ENCODE assay signal across 29 cellular contexts in the genomic region with DNA sequence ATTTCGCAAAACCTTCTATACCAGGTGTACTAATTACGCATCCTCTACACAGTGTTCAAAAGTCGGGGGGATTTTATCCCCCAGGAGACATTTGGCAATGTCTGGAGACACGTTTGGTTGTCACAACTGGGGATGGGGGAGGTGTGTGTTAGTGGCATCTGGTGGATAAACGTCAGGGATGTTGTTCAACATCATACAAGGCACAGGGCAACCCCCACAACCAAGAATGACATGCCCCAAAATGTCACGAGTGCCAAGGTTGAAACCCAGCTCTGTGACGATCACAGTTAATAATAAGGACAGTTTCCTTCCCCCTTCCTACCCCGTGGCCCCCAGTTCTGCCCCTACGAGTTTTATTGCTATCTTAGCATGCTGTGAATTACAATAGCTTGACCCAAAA. TPM values are rescaled to one million over a fixed set of nuclear protein-coding genes. Genes with fewer than 3 reads are reported as not detected.
DNase-seq lines count a peak whose midpoint lies in the region; ATAC-seq and TF ChIP-seq lines count a peak whose summit lies in the region.
"Had no signal": no experiment of that assay in that cellular context is flagged by ENCODE, and none has a peak within 500 bp of the region (broad histone marks: within the 10 kb centered on the region; RNA-seq: fewer than 3 reads in every experiment).

No MANE protein-coding gene starts in this region.

- H3F3A ChIP-seq in MM.1S (ENCODE audit: insufficient read depth, low read length): peaks cover 25% of the 10 kb centered on the region

- CTCF ChIA-PET in OCI-LY7 (lab: Charles Lee; ENCODE audit: unreplicated experiment): interaction anchor here (0.6 to 3.2 kb wide), 4 partner anchors 11 to 441 kb away, joined by 3 to 10 read pairs (median 4); no protein-coding TSS in a partner anchor

- ATAC-seq in mucosa of descending colon: peak; percentile 39
- ATAC-seq: activated CD4-positive, CD25-positive, alpha-beta regulatory T cell treated with anti-CD3 and anti-CD28 coated beads, Interleukin-2, amount 50 U/mL, for 24 hours; HepG2; Panc1; stimulated activated naive CD8-positive, alpha-beta T cell treated with anti-CD3 and anti-CD28 coated beads, Interleukin-15, amount 100 ng/mL, for 72 hours had no signal

- TF ChIP-seq POLR2A in prostate gland (IDR thresholded peaks at IDR 0.05): no peak

- no peaks in the 10 kb centered on the region for H3K9me3 ChIP-seq in MM.1S (replicated peaks; ENCODE audit: insufficient read depth, low read length)
- no peaks in the 10 kb centered on the region for H3K9me3 ChIP-seq in OCI-LY7 (ENCODE audit: low read length)
- no peaks in the 10 kb centered on the region for H3K9me3 ChIP-seq in mucosa of descending colon
- no peaks in the 10 kb centered on the region for H3K9me3 ChIP-seq in prostate gland
- no peaks in the 10 kb centered on the region for H3K9me3 ChIP-seq in colonic mucosa
- H3K9me3 ChIP-seq: breast epithelium, SJCRH30 had no signal

- POLR2A ChIA-PET in OCI-LY7 (lab: Charles Lee): interaction anchor here (0.9 to 6.4 kb wide), 11 partner anchors 10 to 951 kb away, joined by 3 to 134 read pairs (median 13); partner anchors contain the start of gene SMIM20

- no peaks in the 10 kb centered on the region for H3K36me3 ChIP-seq in MM.1S (replicated peaks; ENCODE audit: insufficient read depth, low read length)
- no peaks in the 10 kb centered on the region; the same call in 1 of the 2 replicates for H3K36me3 ChIP-seq in OCI-LY7 (ENCODE audit: insufficient read depth, low read length)
- H3K36me3 ChIP-seq in mucosa of descending colon (ENCODE audit: low read depth): no peaks in the 10 kb centered on the region
- H3K36me3 ChIP-seq in prostate gland: no peaks in the 10 kb centered on the region
- no peaks in the 10 kb centered on the region for H3K36me3 ChIP-seq in colonic mucosa
- H3K36me3 ChIP-seq: breast epithelium, SJCRH30 had no signal

- peaks cover 33% of the 10 kb centered on the region for H3K4me1 Mint-ChIP-seq in CD14-positive monocyte
- H3K4me1 Mint-ChIP-seq: stimulated activated naive CD8-positive, alpha-beta T cell treated with anti-CD3 and anti-CD28 coated beads, Interleukin-15, amount 100 ng/mL, for 72 hours had no signal

- H3K27me3 Mint-ChIP-seq in CD14-positive monocyte (ENCODE audit: low read depth in 3 of 3): no peaks in the 10 kb centered on the region

- no TSS peak for BruUV-seq in OCI-LY7 (replicated peaks; lab: Mats Ljungman, UMichigan)

- H3K27ac ChIP-seq in MM.1S (ENCODE audit: low read length) (peak overlapping the region; percentile 22; the same call in 1 of the 2 replicates), OCI-LY7 (ENCODE audit: low read depth, low read length, poor library complexity, severe bottlenecking) (peak overlapping the region; percentile 99), prostate gland (no peak overlapping the region), colonic mucosa (no peak overlapping the region)
- H3K27ac ChIP-seq: breast epithelium, epithelial cell of prostate, SJCRH30 had no signal

- intact Hi-C loops in CD14-positive monocyte (cut with micrococcal nuclease) (no loop called here), OCI-LY7 (cut with micrococcal nuclease; ENCODE audit: unreplicated experiment) (no loop called here), mucosa of descending colon (cut with DNase I, micrococcal nuclease) (no loop called here), prostate gland (cut with DNase I) (no loop called here), colonic mucosa (cut with DNase I) (no loop called here), posterior vena cava (cut with DNase I) (no loop called here)

- TF ChIP-seq CTCF in CD14-positive monocyte (IDR thresholded peaks at IDR 0.05) (no peak), MM.1S (IDR thresholded peaks at IDR 0.05; ENCODE audit: low read length) (no peak), OCI-LY7 (conservative IDR thresholded peaks at IDR 0.05; ENCODE audit: low read length) (no peak), mucosa of descending colon (IDR thresholded peaks at IDR 0.05) (no peak), prostate gland (IDR thresholded peaks at IDR 0.05) (no peak), colonic mucosa (IDR thresholded peaks at IDR 0.05) (no peak)

- peaks cover 4 to 5% of the 10 kb centered on the region in 2 donors for H3K36me3 Mint-ChIP-seq in CD14-positive monocyte

- peak overlapping the region; percentile 45 for H3K4me2 ChIP-seq in MM.1S (ENCODE audit: low read depth, low read length)
- peak overlapping the region; percentile 65 for H3K4me2 ChIP-seq in OCI-LY7 (ENCODE audit: low read length)

- H3K9ac ChIP-seq in MM.1S (ENCODE audit: low read length): no peak overlapping the region; the same call in 1 of the 2 replicates
- H3K9ac ChIP-seq in colonic mucosa (ENCODE audit: low read depth in 2 of 2, low read length in 2 of 2): no peak overlapping the region

- peak overlapping the region in 2 of 7 donors; percentile 9 to 43 for H3K27ac Mint-ChIP-seq in CD14-positive monocyte
- H3K27ac Mint-ChIP-seq: activated T-helper 1 cell treated with anti-CD3 and anti-CD28 coated beads, Interleukin-12 subunit alpha, Interleukin-12 subunit beta, Interleukin-2, Interleukin-4 antibody, amounts not matched to agents 30 ng/mL and 10 ng/mL and 1 ng/mL, durations not matched to agents 14 hours and 24 hours and 36 hours; nephron; stimulated activated naive CD8-positive, alpha-beta T cell treated with anti-CD3 and anti-CD28 coated beads, Interleukin-15, amount 100 ng/mL, for 72 hours had no signal

- no peak overlapping the region for H3K4me3 Mint-ChIP-seq in CD14-positive monocyte
- H3K4me3 Mint-ChIP-seq: activated T-helper 1 cell treated with anti-CD3 and anti-CD28 coated beads, Interleukin-12 subunit alpha, Interleukin-12 subunit beta, Interleukin-2, Interleukin-4 antibody, amounts not matched to agents 30 ng/mL and 10 ng/mL and 1 ng/mL, durations not matched to agents 14 hours and 24 hours and 36 hours; nephron; stimulated activated naive CD8-positive, alpha-beta T cell treated with anti-CD3 and anti-CD28 coated beads, Interleukin-15, amount 100 ng/mL, for 72 hours had no signal

- H2AFZ ChIP-seq in MM.1S (ENCODE audit: low read length): peak overlapping the region; percentile 17; the same call in 1 of the 2 replicates
- H2AFZ ChIP-seq in OCI-LY7 (ENCODE audit: low read length): peak overlapping the region; percentile 52; the same call in 1 of the 2 replicates

- H3K4me1 ChIP-seq in MM.1S (ENCODE audit: low read length) (peaks cover 45% of the 10 kb centered on the region), OCI-LY7 (ENCODE audit: insufficient read depth, low read length, poor library complexity, severe bottlenecking) (peaks cover 93% of the 10 kb centered on the region), mucosa of descending colon (ENCODE audit: low read depth) (no peaks in the 10 kb centered on the region), prostate gland (replicated peaks) (no peaks in the 10 kb centered on the region), colonic mucosa (no peaks in the 10 kb centered on the region)
- H3K4me1 ChIP-seq: breast epithelium, SJCRH30 had no signal

- H4K20me1 ChIP-seq in MM.1S (ENCODE audit: insufficient read depth, low read length) (no peaks in the 10 kb centered on the region), OCI-LY7 (ENCODE audit: insufficient read depth, low read length) (no peaks in the 10 kb centered on the region)

- H3K4me3 ChIP-seq in MM.1S (ENCODE audit: low read length): no peak overlapping the region
- H3K4me3 ChIP-seq in OCI-LY7 (ENCODE audit: low read depth, low read length, poor library complexity, severe bottlenecking): peak overlapping the region; percentile 16
- H3K4me3 ChIP-seq in mucosa of descending colon: no peak overlapping the region
- H3K4me3 ChIP-seq in prostate gland: no peak overlapping the region
- H3K4me3 ChIP-seq in colonic mucosa: no peak overlapping the region
- H3K4me3 ChIP-seq: breast epithelium, SJCRH30 had no signal

- H3K27me3 ChIP-seq in MM.1S (replicated peaks; ENCODE audit: insufficient read depth, low read length) (no peaks in the 10 kb centered on the region), prostate gland (replicated peaks; ENCODE audit: insufficient read depth) (peaks cover 3% of the 10 kb centered on the region), colonic mucosa (no peaks in the 10 kb centered on the region)
- H3K27me3 ChIP-seq: breast epithelium, SJCRH30 had no signal

- DNase-seq in CD14-positive monocyte (ENCODE audit: low spot score) (peak; percentile 65), MM.1S (no peak), OCI-LY7 (ENCODE audit: low spot score) (peak; percentile 73), mucosa of descending colon (no peak), prostate gland (ENCODE audit: low spot score) (no peak), hypothalamus (lab: John Stamatoyannopoulos, UW) (no peak), colonic mucosa (no peak), posterior vena cava (ENCODE audit: low spot score) (no peak)
- DNase-seq: ACHN; activated CD4-positive, alpha-beta T cell treated with anti-CD3 and anti-CD28 coated beads, Interleukin-2, amount 50 U/mL, for 48 hours; activated naive CD4-positive, alpha-beta T cell treated with anti-CD3 and anti-CD28 coated beads, Interleukin-2, amount 50 U/mL, for 16 hours; amygdala; COR-L47; effector CD4-positive, alpha-beta T cell; GF-D8; glutamatergic neuron; GOT3; NCI-H2081 treated with DMSO at 0.1 percent for 48 hours; NCI-H345; SJCRH30; stimulated activated naive CD8-positive, alpha-beta T cell treated with anti-CD3 and anti-CD28 coated beads, Interleukin-15, amount 100 ng/mL, for 72 hours; T-helper 1 cell had no signal

- H3K9me2 ChIP-seq in MM.1S (replicated peaks; ENCODE audit: insufficient read depth, low read length): no peaks in the 10 kb centered on the region
- no peaks in the 10 kb centered on the region for H3K9me2 ChIP-seq in OCI-LY7 (ENCODE audit: insufficient read depth, low read length)

- H3K9me3 Mint-ChIP-seq in CD14-positive monocyte: peaks cover 0 to 3% (median 0%) of the 10 kb centered on the region in 7 donors
- H3K9me3 Mint-ChIP-seq: activated T-helper 1 cell treated with anti-CD3 and anti-CD28 coated beads, Interleukin-12 subunit alpha, Interleukin-12 subunit beta, Interleukin-2, Interleukin-4 antibody, amounts not matched to agents 30 ng/mL and 10 ng/mL and 1 ng/mL, durations not matched to agents 14 hours and 24 hours and 36 hours; nephron had no signal

- H3K79me2 ChIP-seq in MM.1S (ENCODE audit: low read length): no peaks in the 10 kb centered on the region
- H3K79me2 ChIP-seq in OCI-LY7 (ENCODE audit: insufficient read depth, low read depth, low read length): peaks cover 7% of the 10 kb centered on the region; the same call in 1 of the 2 replicates

- WGBS in prostate gland: 52% methylated on average over 9 of the region's 9 CpGs

RNA-seq across cellular contexts. Expression of gene SEL1L3, which starts 15.9 kb away (rescaled TPM):
- polyA plus RNA-seq in CD14-positive monocyte: 1 to 10 TPM in 1 of 2 donors, under 1 TPM in 1; 0.61 to 1.7 TPM
- 173 and 180 TPM in 2 replicates for total RNA-seq in OCI-LY7 (2014; rRNA removed; shearing (Covaris generic))
- total RNA-seq in OCI-LY7 (2022) (301 and 313 TPM in 2 replicates), mucosa of descending colon (100 to 1,000 TPM in 1 of 3 donors, 10 to 100 TPM in 2; 51.7 to 104 (median 98.3) TPM), prostate gland (10 to 100 TPM; 22.2 to 26.1 TPM), colonic mucosa (10 to 100 TPM; 88.4 to 96.2 TPM), posterior vena cava (1 to 10 TPM; 9.5 to 9.7 TPM)

RNA-seq across cellular contexts. Expression of gene SMIM20, which starts 35.3 kb away (rescaled TPM):
- polyA plus RNA-seq in CD14-positive monocyte: 10 to 100 TPM; 33.7 to 38.1 TPM
- total RNA-seq in OCI-LY7 (2014; rRNA removed; shearing (Covaris generic)): 33.4 and 44.0 TPM in 2 replicates
- total RNA-seq in OCI-LY7 (2022) (51.2 and 53.8 TPM in 2 replicates), mucosa of descending colon (10 to 100 TPM; 28.1 to 36.0 (median 28.7) TPM), prostate gland (10 to 100 TPM; 34.7 to 35.7 TPM), colonic mucosa (10 to 100 TPM; 36.5 to 37.4 TPM), posterior vena cava (10 to 100 TPM; 19.5 to 22.8 TPM)

Comparison
In these comparisons a context has a peak if more than half of its experiments do, and no peak if none do; other contexts are left out.
1. DNase-seq: peak in CD14-positive monocyte (single experiment) and OCI-LY7 (single experiment); none in MM.1S (single experiment), mucosa of descending colon (0 of 3), prostate gland (single experiment), hypothalamus (0 of 51), colonic mucosa (single experiment) and posterior vena cava (single experiment).
2. H3K27ac ChIP-seq: peak in MM.1S (single experiment) and OCI-LY7 (single experiment); none in prostate gland (0 of 2) and colonic mucosa (single experiment).